In genomic region chr5:113112435-113112834, GRCh38 we compare ENCODE assay signal across 19 cellular contexts.
DNase-seq lines count a peak whose midpoint lies in the region; ATAC-seq, FAIRE-seq and TF ChIP-seq lines count a peak whose summit lies in the region.
"Had no signal": no experiment of that assay in that cellular context is flagged by ENCODE, and none has a peak within 500 bp of the region (broad histone marks: within the 10 kb centered on the region; RNA-seq: fewer than 3 reads in every experiment).

No MANE protein-coding gene starts in this region.

- FAIRE-seq in endothelial cell of umbilical vein (lab: Jason Lieb, UNC), result peak; percentile 63
- FAIRE-seq: GM18507 had no signal

- H3K4me1 Mint-ChIP-seq in activated CD4-positive, alpha-beta memory T cell treated with anti-CD3 and anti-CD28 coated beads for 36 hours (ENCODE audit: low read depth), result no peaks in the 10 kb centered on the region
- H3K4me1 Mint-ChIP-seq in endothelial cell (ENCODE audit: unreplicated experiment), result peaks cover 4% of the 10 kb centered on the region
- H3K4me1 Mint-ChIP-seq: naive B cell had no signal

- ATAC-seq in GM18519 (IDR thresholded peaks at IDR 0.05; ENCODE audit: low FRiP score, unreplicated experiment), result no peak
- ATAC-seq: activated CD8-positive, alpha-beta T cell treated with anti-CD3 and anti-CD28 coated beads for 36 hours; psoas muscle had no signal

- H2AFZ ChIP-seq in endothelial cell of umbilical vein (ENCODE audit: low read depth, low read length), result no peak overlapping the region

- no peaks in the 10 kb centered on the region for H3K79me2 ChIP-seq in endothelial cell of umbilical vein (ENCODE audit: control insufficient read depth, insufficient read depth, low read length)

- 79 to 89% methylated on average over 3 of the region's 3 CpGs for WGBS in thyroid gland, 2 donors

- dilution Hi-C loops in endothelial cell of umbilical vein (cut with MboI; ENCODE audit: extremely low pct_ligation_motif_present, low sequenced_read_pairs), result no loop called here

- H3K4me3 Mint-ChIP-seq in activated CD4-positive, alpha-beta memory T cell treated with anti-CD3 and anti-CD28 coated beads for 36 hours, result no peak overlapping the region
- H3K4me3 Mint-ChIP-seq in endothelial cell (ENCODE audit: unreplicated experiment), result no peak overlapping the region
- H3K4me3 Mint-ChIP-seq: activated CD8-positive, alpha-beta T cell treated with anti-CD3 and anti-CD28 coated beads for 36 hours; naive B cell had no signal

- H3K27ac ChIP-seq in endothelial cell of umbilical vein (ENCODE audit: insufficient read depth, low read depth, low read length) (no peak overlapping the region), thyroid gland (no peak overlapping the region)
- H3K27ac ChIP-seq: psoas muscle, testis had no signal

- no peaks in the 10 kb centered on the region for H4K20me1 ChIP-seq in endothelial cell of umbilical vein (replicated peaks; ENCODE audit: control insufficient read depth, extremely low read depth, insufficient read depth, low read length)

- H3K27me3 Mint-ChIP-seq in activated CD4-positive, alpha-beta memory T cell treated with anti-CD3 and anti-CD28 coated beads for 36 hours, result no peaks in the 10 kb centered on the region
- no peaks in the 10 kb centered on the region for H3K27me3 Mint-ChIP-seq in endothelial cell (ENCODE audit: unreplicated experiment)
- H3K27me3 Mint-ChIP-seq: activated CD8-positive, alpha-beta T cell treated with anti-CD3 and anti-CD28 coated beads for 36 hours had no signal

- H3K27me3 ChIP-seq in endothelial cell of umbilical vein (ENCODE audit: control insufficient read depth in 2 of 2, insufficient read depth in 2 of 2, low read length in 2 of 2) (no peaks in the 10 kb centered on the region), thyroid gland (no peaks in the 10 kb centered on the region)
- H3K27me3 ChIP-seq: testis had no signal

- BruUV-seq in endothelial cell of umbilical vein (replicated peaks; lab: Mats Ljungman, UMichigan), result no TSS peak

- H3K4me1 ChIP-seq in endothelial cell of umbilical vein (ENCODE audit: control insufficient read depth, extremely low read depth, insufficient read depth, low read length) (peaks cover 2% of the 10 kb centered on the region), thyroid gland (no peaks in the 10 kb centered on the region)
- H3K4me1 ChIP-seq: psoas muscle, testis had no signal

- TF ChIP-seq CTCF in endothelial cell of umbilical vein (IDR thresholded peaks at IDR 0.05; ENCODE audit: extremely low read depth in 1 of 2, insufficient read depth in 1 of 2, low read depth in 1 of 2, low read length in 2 of 2), result no peak
- TF ChIP-seq CTCF in endothelial cell (IDR thresholded peaks at IDR 0.05; ENCODE audit: unreplicated experiment), result no peak
- no peak for TF ChIP-seq CTCF in thyroid gland (IDR thresholded peaks at IDR 0.05)

- POLR2A ChIA-PET in endothelial cell of umbilical vein (lab: Charles Lee), result no interaction called here
- POLR2A ChIA-PET in activated CD4-positive, alpha-beta memory T cell treated with anti-CD3 and anti-CD28 coated beads for 36 hours (lab: Charles Lee), result no interaction called here

- intact Hi-C loops in endothelial cell of umbilical vein (cut with micrococcal nuclease) (no loop called here), thyroid gland (cut with DNase I) (no loop called here)
- intact Hi-C loops in activated CD4-positive, alpha-beta memory T cell treated with anti-CD3 and anti-CD28 coated beads for 36 hours (cut with micrococcal nuclease), result no loop called here

- no peaks in the 10 kb centered on the region for H3K9me1 ChIP-seq in endothelial cell of umbilical vein (replicated peaks; ENCODE audit: control insufficient read depth, extremely low read depth, insufficient read depth, low read length)

- no peak overlapping the region for H3K4me2 ChIP-seq in endothelial cell of umbilical vein (ENCODE audit: insufficient read depth, low read length)

- no peaks in the 10 kb centered on the region for H3K36me3 ChIP-seq in endothelial cell of umbilical vein (ENCODE audit: control insufficient read depth in 2 of 2, extremely low read depth in 1 of 2, insufficient read depth in 2 of 2, low read length in 2 of 2)
- H3K36me3 ChIP-seq in thyroid gland, result no peaks in the 10 kb centered on the region

- DNase-seq in AG08395 (ENCODE audit: low spot score) (peak; percentile 63), NCI-H226 (peak; percentile 61), endothelial cell of umbilical vein (ENCODE audit: low read depth, low spot score) (peak; percentile 78), iris pigment epithelial cell (ENCODE audit: low read depth) (peak; percentile 61), endothelial cell (ENCODE audit: low spot score) (no peak), thyroid gland (no peak)
- DNase-seq in activated CD4-positive, alpha-beta memory T cell treated with anti-CD3 and anti-CD28 coated beads for 36 hours, result no peak
- DNase-seq: activated CD8-positive, alpha-beta T cell treated with anti-CD3 and anti-CD28 coated beads for 36 hours; aorta; effector memory CD4-positive, alpha-beta T cell; head of caudate nucleus; kidney glomerular epithelial cell; naive B cell; NCI-H1930; NCI-H524; psoas muscle; testis had no signal

- no peak overlapping the region for H3K9ac ChIP-seq in endothelial cell of umbilical vein (replicated peaks; ENCODE audit: extremely low read depth, insufficient read depth, low read length)

- H3K9me3 ChIP-seq in endothelial cell of umbilical vein (replicated peaks; ENCODE audit: control insufficient read depth, insufficient read depth, low read length) (no peaks in the 10 kb centered on the region), thyroid gland (no peaks in the 10 kb centered on the region)
- H3K9me3 ChIP-seq: psoas muscle, testis had no signal

- no peaks in the 10 kb centered on the region for H3K9me3 Mint-ChIP-seq in activated CD4-positive, alpha-beta memory T cell treated with anti-CD3 and anti-CD28 coated beads for 36 hours
- H3K9me3 Mint-ChIP-seq in endothelial cell (ENCODE audit: unreplicated experiment), result no peaks in the 10 kb centered on the region
- H3K9me3 Mint-ChIP-seq: activated CD8-positive, alpha-beta T cell treated with anti-CD3 and anti-CD28 coated beads for 36 hours had no signal

- TF ChIP-seq POLR2A in endothelial cell of umbilical vein (IDR thresholded peaks at IDR 0.05; ENCODE audit: low read depth, low read length), result no peak
- no peak for TF ChIP-seq POLR2A in thyroid gland (IDR thresholded peaks at IDR 0.05)

- H3K4me3 ChIP-seq in endothelial cell of umbilical vein (replicated peaks in 1 of 3; ENCODE audit: insufficient read depth in 1 of 3, low read depth in 1 of 3, low read length in 3 of 3) (no peak overlapping the region), thyroid gland (replicated peaks in 1 of 3) (no peak overlapping the region)
- H3K4me3 ChIP-seq: psoas muscle, testis had no signal

- H3K27ac Mint-ChIP-seq in activated CD4-positive, alpha-beta memory T cell treated with anti-CD3 and anti-CD28 coated beads for 36 hours, result no peak overlapping the region
- no peak overlapping the region for H3K27ac Mint-ChIP-seq in endothelial cell (ENCODE audit: unreplicated experiment)
- H3K27ac Mint-ChIP-seq: activated CD8-positive, alpha-beta T cell treated with anti-CD3 and anti-CD28 coated beads for 36 hours; naive B cell had no signal

- CTCF ChIA-PET in endothelial cell of umbilical vein (lab: Charles Lee), result no interaction called here
- CTCF ChIA-PET in activated CD4-positive, alpha-beta memory T cell treated with anti-CD3 and anti-CD28 coated beads for 36 hours (lab: Charles Lee), result no interaction called here

- H3K36me3 Mint-ChIP-seq in activated CD4-positive, alpha-beta memory T cell treated with anti-CD3 and anti-CD28 coated beads for 36 hours, result no peaks in the 10 kb centered on the region
- H3K36me3 Mint-ChIP-seq in endothelial cell (ENCODE audit: low read depth, unreplicated experiment), result peaks cover 17% of the 10 kb centered on the region
- H3K36me3 Mint-ChIP-seq: naive B cell had no signal

TF ChIP-seq in endothelial cell of umbilical vein, 7 proteins besides CTCF, POLR2A, EP300 and RAD21:
- TF ChIP-seq EZH2 (IDR thresholded peaks at IDR 0.05; ENCODE audit: borderline replicate concordance, low read depth, low read length, severe bottlenecking), result no peak
- no peak for TF ChIP-seq FOS (IDR thresholded peaks at IDR 0.05; ENCODE audit: borderline replicate concordance, insufficient read depth, low read length)
- no peak for TF ChIP-seq MYC (IDR thresholded peaks at IDR 0.05; ENCODE audit: low read depth, low read length)
- no peak for TF ChIP-seq MAX (IDR thresholded peaks at IDR 0.05; ENCODE audit: insufficient read depth, insufficient read length)
- no peak for TF ChIP-seq POLR2AphosphoS5 (IDR thresholded peaks at IDR 0.05; ENCODE audit: insufficient read depth, low read depth, low read length)
- no peak for TF ChIP-seq JUN (IDR thresholded peaks at IDR 0.05; ENCODE audit: borderline replicate concordance, insufficient read depth, insufficient read length, low read depth)
- no peak for TF ChIP-seq GATA2 (IDR thresholded peaks at IDR 0.05; ENCODE audit: insufficient read depth, insufficient read length, low read depth, low read length)

Comparison
In these comparisons a context has a peak if more than half of its experiments do, and no peak if none do; other contexts are left out.
1. DNase-seq: peak in AG08395 (single experiment), NCI-H226 (single experiment), endothelial cell of umbilical vein (single experiment) and iris pigment epithelial cell (single experiment); none in activated CD4-positive, alpha-beta memory T cell treated with anti-CD3 and anti-CD28 coated beads for 36 hours (single experiment), endothelial cell (single experiment) and thyroid gland (0 of 2).